Comparison of ENCODE assay signal across 1 cellular context in the genomic region with DNA sequence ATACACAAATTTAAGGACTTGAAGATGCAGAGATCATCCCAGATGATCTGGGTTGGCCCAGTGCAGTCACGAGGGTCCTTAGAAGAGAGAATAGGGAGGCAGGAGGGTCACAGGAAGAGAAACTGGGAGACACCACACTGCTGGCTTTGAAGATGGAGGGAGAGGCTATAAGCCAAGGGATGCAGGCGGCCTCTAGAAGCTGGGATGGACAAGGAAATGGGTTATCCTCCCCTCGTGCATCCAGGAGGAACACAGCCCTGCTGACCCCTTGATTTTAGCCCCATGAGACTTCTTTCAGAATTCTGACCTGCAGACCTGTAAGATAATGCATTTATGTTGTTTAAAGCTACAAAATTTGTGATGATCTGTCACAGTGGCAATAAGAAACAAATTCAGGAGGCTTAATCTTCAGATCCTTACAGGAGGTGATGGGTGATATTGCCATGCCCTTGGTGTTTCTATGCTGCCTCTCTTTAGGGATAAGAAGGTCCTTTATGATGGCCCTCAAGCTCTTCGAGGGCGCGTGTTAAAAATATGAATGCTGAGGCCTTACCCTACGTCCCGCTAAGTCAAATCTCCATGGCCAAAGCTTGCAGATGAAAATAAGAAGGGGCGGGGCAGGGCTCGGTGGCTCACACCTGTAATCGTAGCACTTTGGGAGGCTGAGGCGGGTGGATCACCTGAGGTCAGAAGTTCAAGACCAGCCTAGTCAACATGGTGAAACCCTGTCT.
TF ChIP-seq lines count a peak whose summit lies in the region.

No MANE protein-coding gene starts in this region.

TF ChIP-seq in HepG2, 621 proteins besides CTCF, POLR2A, EP300 and RAD21 (continued from another document):
- TF ChIP-seq ZNF768 (CRISPR knock-in tag; IDR thresholded peaks at IDR 0.05) (no peak), KDM1A (CRISPR knock-in tag; IDR thresholded peaks at IDR 0.05) (no peak), TOE1 (CRISPR knock-in tag; IDR thresholded peaks at IDR 0.05) (no peak), ZNF800 (CRISPR knock-in tag; IDR thresholded peaks at IDR 0.05) (0 out of 2 replicates have a peak, but pooled peaks have one; percentile 15), ZBTB8A (CRISPR knock-in tag; IDR thresholded peaks at IDR 0.05; ENCODE audit: borderline replicate concordance, low read depth) (no peak), PRDM10 (CRISPR knock-in tag; IDR thresholded peaks at IDR 0.05; ENCODE audit: low read depth) (no peak), ZBTB1 (CRISPR knock-in tag; IDR thresholded peaks at IDR 0.05; ENCODE audit: borderline replicate concordance) (no peak), ATF7-NPFF (CRISPR knock-in tag; IDR thresholded peaks at IDR 0.05; ENCODE audit: low read depth) (0 out of 2 replicates have a peak, but pooled peaks have one; percentile 8), SNAPC4 (CRISPR knock-in tag; IDR thresholded peaks at IDR 0.05) (peak; percentile 27; the same call in 1 of the 2 replicates), EED (CRISPR knock-in tag; IDR thresholded peaks at IDR 0.05) (no peak), LBX2 (CRISPR knock-in tag; IDR thresholded peaks at IDR 0.05; ENCODE audit: borderline replicate concordance) (0 out of 2 replicates have a peak, but pooled peaks have one; percentile 55), NCOR1 (IDR thresholded peaks at IDR 0.05; ENCODE audit: borderline replicate concordance, low read length) (no peak), ZBTB38 (CRISPR knock-in tag; IDR thresholded peaks at IDR 0.05) (0 out of 2 replicates have a peak, but pooled peaks have one; percentile 3), ZNF20 (CRISPR knock-in tag; IDR thresholded peaks at IDR 0.05) (0 out of 2 replicates have a peak, but pooled peaks have one; percentile 73), ZNF737 (CRISPR knock-in tag; IDR thresholded peaks at IDR 0.05; ENCODE audit: borderline replicate concordance) (no peak)
- TF ChIP-seq, protein P1, sequence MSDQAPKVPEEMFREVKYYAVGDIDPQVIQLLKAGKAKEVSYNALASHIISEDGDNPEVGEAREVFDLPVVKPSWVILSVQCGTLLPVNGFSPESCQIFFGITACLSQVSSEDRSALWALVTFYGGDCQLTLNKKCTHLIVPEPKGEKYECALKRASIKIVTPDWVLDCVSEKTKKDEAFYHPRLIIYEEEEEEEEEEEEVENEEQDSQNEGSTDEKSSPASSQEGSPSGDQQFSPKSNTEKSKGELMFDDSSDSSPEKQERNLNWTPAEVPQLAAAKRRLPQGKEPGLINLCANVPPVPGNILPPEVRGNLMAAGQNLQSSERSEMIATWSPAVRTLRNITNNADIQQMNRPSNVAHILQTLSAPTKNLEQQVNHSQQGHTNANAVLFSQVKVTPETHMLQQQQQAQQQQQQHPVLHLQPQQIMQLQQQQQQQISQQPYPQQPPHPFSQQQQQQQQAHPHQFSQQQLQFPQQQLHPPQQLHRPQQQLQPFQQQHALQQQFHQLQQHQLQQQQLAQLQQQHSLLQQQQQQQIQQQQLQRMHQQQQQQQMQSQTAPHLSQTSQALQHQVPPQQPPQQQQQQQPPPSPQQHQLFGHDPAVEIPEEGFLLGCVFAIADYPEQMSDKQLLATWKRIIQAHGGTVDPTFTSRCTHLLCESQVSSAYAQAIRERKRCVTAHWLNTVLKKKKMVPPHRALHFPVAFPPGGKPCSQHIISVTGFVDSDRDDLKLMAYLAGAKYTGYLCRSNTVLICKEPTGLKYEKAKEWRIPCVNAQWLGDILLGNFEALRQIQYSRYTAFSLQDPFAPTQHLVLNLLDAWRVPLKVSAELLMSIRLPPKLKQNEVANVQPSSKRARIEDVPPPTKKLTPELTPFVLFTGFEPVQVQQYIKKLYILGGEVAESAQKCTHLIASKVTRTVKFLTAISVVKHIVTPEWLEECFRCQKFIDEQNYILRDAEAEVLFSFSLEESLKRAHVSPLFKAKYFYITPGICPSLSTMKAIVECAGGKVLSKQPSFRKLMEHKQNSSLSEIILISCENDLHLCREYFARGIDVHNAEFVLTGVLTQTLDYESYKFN (CRISPR knock-in tag; conservative IDR thresholded peaks at IDR 0.05): no peak
- TF ChIP-seq, protein P2, sequence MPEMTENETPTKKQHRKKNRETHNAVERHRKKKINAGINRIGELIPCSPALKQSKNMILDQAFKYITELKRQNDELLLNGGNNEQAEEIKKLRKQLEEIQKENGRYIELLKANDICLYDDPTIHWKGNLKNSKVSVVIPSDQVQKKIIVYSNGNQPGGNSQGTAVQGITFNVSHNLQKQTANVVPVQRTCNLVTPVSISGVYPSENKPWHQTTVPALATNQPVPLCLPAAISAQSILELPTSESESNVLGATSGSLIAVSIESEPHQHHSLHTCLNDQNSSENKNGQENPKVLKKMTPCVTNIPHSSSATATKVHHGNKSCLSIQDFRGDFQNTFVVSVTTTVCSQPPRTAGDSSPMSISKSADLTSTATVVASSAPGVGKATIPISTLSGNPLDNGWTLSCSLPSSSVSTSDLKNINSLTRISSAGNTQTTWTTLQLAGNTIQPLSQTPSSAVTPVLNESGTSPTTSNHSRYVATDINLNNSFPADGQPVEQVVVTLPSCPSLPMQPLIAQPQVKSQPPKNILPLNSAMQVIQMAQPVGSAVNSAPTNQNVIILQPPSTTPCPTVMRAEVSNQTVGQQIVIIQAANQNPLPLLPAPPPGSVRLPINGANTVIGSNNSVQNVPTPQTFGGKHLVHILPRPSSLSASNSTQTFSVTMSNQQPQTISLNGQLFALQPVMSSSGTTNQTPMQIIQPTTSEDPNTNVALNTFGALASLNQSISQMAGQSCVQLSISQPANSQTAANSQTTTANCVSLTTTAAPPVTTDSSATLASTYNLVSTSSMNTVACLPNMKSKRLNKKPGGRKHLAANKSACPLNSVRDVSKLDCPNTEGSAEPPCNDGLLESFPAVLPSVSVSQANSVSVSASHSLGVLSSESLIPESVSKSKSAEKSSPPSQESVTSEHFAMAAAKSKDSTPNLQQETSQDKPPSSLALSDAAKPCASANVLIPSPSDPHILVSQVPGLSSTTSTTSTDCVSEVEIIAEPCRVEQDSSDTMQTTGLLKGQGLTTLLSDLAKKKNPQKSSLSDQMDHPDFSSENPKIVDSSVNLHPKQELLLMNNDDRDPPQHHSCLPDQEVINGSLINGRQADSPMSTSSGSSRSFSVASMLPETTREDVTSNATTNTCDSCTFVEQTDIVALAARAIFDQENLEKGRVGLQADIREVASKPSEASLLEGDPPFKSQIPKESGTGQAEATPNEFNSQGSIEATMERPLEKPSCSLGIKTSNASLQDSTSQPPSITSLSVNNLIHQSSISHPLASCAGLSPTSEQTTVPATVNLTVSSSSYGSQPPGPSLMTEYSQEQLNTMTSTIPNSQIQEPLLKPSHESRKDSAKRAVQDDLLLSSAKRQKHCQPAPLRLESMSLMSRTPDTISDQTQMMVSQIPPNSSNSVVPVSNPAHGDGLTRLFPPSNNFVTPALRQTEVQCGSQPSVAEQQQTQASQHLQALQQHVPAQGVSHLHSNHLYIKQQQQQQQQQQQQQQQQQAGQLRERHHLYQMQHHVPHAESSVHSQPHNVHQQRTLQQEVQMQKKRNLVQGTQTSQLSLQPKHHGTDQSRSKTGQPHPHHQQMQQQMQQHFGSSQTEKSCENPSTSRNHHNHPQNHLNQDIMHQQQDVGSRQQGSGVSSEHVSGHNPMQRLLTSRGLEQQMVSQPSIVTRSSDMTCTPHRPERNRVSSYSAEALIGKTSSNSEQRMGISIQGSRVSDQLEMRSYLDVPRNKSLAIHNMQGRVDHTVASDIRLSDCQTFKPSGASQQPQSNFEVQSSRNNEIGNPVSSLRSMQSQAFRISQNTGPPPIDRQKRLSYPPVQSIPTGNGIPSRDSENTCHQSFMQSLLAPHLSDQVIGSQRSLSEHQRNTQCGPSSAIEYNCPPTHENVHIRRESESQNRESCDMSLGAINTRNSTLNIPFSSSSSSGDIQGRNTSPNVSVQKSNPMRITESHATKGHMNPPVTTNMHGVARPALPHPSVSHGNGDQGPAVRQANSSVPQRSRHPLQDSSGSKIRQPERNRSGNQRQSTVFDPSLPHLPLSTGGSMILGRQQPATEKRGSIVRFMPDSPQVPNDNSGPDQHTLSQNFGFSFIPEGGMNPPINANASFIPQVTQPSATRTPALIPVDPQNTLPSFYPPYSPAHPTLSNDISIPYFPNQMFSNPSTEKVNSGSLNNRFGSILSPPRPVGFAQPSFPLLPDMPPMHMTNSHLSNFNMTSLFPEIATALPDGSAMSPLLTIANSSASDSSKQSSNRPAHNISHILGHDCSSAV (CRISPR knock-in tag; IDR thresholded peaks at IDR 0.05; ENCODE audit: borderline replicate concordance): no peak
